In the genomic region with DNA sequence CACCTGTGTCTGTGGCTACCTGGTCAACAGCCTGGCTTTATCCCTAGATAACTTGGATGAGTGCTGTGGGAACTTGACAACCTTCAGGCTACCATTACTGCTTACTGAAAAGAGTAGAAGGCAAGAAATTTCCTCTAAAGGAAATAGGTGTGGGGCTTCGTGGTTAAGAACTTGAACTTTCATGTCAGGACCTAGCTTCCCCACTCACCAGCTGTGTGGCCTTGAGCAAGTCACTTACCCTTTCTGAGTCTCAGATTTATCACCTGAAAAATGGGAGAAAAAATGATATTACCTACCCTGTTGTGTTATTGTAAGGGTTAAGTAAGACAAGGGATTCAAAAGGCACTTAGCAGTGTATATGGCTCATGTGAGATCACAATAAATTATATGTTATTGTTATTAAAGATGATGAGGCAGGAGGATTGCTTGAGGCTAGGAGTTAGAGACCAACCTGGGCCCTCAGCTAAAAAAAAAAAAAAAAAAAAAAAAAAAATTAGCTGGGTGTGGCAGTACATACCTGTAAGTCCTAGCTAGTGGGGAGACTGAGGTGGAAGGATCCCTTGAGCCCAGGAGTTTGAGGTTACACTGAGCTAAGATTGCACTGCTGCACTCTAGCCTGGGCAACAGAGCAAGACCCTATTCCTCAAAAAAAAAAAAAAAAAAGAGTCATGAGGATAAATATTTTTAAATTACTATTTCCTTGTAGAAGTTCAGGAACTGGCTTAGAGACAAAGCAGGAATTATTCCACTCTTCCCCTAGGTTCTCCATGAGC, we compare ENCODE assay signal across 1 cellular context.
TF ChIP-seq lines count a peak whose summit lies in the region.

No MANE protein-coding gene starts in this region.

TF ChIP-seq in HEK293, 187 proteins besides CTCF, POLR2A, EP300 and RAD21 (continued from another document):
- no peak for TF ChIP-seq KLF9 (tag by site-specific recombination; IDR thresholded peaks at IDR 0.05; ENCODE audit: low read depth)
- TF ChIP-seq, protein P1, sequence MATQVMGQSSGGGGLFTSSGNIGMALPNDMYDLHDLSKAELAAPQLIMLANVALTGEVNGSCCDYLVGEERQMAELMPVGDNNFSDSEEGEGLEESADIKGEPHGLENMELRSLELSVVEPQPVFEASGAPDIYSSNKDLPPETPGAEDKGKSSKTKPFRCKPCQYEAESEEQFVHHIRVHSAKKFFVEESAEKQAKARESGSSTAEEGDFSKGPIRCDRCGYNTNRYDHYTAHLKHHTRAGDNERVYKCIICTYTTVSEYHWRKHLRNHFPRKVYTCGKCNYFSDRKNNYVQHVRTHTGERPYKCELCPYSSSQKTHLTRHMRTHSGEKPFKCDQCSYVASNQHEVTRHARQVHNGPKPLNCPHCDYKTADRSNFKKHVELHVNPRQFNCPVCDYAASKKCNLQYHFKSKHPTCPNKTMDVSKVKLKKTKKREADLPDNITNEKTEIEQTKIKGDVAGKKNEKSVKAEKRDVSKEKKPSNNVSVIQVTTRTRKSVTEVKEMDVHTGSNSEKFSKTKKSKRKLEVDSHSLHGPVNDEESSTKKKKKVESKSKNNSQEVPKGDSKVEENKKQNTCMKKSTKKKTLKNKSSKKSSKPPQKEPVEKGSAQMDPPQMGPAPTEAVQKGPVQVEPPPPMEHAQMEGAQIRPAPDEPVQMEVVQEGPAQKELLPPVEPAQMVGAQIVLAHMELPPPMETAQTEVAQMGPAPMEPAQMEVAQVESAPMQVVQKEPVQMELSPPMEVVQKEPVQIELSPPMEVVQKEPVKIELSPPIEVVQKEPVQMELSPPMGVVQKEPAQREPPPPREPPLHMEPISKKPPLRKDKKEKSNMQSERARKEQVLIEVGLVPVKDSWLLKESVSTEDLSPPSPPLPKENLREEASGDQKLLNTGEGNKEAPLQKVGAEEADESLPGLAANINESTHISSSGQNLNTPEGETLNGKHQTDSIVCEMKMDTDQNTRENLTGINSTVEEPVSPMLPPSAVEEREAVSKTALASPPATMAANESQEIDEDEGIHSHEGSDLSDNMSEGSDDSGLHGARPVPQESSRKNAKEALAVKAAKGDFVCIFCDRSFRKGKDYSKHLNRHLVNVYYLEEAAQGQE (tag by site-specific recombination; IDR thresholded peaks at IDR 0.05): no peak
TF ChIP-seq in HEK293: peak in this region for 1.
